Comparison of ENCODE assay signal across 23 cellular contexts in the genomic region with DNA sequence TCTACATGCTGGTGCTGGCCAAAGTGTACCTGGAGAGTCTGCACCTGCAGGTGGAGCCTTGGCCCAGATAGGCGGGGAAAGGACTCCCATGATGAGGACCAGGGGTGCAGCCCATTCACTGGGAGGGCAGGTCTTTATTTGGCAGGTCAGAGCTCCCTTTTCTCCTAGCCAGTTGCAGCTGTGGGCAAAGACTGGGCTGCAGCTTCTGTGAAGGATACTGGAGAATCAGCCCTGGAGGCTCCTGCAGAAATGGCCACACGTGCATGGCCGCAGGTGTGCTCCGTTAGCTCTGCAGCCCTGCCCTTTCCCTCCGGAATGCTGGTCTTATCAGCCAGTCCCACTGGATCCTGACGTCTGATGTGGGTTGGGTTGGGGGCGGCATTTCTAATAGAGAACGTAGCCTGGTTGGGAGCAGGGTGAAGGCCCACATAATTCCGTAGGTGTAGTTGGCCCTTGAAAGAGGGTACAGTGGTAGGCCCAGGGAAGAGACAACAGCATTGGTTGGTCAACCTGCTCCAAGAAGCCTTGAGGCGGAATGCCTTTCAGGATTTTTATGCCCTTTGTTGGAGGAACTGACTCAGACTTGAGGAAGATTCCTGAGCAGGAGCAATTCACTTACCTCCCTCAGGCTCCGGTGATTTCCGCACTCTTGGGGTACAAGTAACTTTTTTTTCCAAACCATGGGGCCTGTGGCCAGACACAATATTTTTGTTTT. TPM values are rescaled to one million over a fixed set of nuclear protein-coding genes. Genes with fewer than 3 reads are reported as not detected.
DNase-seq lines count a peak whose midpoint lies in the region; FAIRE-seq and TF ChIP-seq lines count a peak whose summit lies in the region.
"Had no signal": no experiment of that assay in that cellular context is flagged by ENCODE, and none has a peak within 500 bp of the region (broad histone marks: within the 10 kb centered on the region; RNA-seq: fewer than 3 reads in every experiment).

No MANE protein-coding gene starts in this region.

- CTCF ChIA-PET in HEK293 (lab: Yijun Ruan, JAX), result interaction anchor here (1.2 to 2.7 kb wide), 6 partner anchors 8 to 93 kb away, joined by 4 to 20 read pairs (median 7); no protein-coding TSS in a partner anchor

- H3K36me3 ChIP-seq in HEK293 (ENCODE audit: control insufficient read depth in 2 of 2, insufficient read depth in 1 of 2, low read length in 2 of 2), result no peaks in the 10 kb centered on the region
- no peaks in the 10 kb centered on the region for H3K36me3 ChIP-seq in sigmoid colon
- H3K36me3 ChIP-seq: BE2C, Peyer's patch had no signal

- FAIRE-seq in D721Med (lab: Jason Lieb, UNC), result no peak
- FAIRE-seq: GM12878 had no signal

- intact Hi-C loops in sigmoid colon (cut with DNase I), result no loop called here

- peaks cover 3 to 40% (median 10%) of the 10 kb centered on the region in 3 donors for H3K27me3 ChIP-seq in sigmoid colon
- H3K27me3 ChIP-seq: Peyer's patch had no signal

- H3K9me3 ChIP-seq in HEK293 (ENCODE audit: control insufficient read depth, insufficient read depth, low read depth, low read length) (no peaks in the 10 kb centered on the region), sigmoid colon (no peaks in the 10 kb centered on the region)
- H3K9me3 ChIP-seq: BE2C, Peyer's patch had no signal

- TF ChIP-seq CTCF in HEK293 (tag by site-specific recombination; IDR thresholded peaks at IDR 0.05), result no peak
- no peak for TF ChIP-seq CTCF in sigmoid colon (IDR thresholded peaks at IDR 0.05)
- no peak for TF ChIP-seq CTCF in D721Med (IDR thresholded peaks at IDR 0.05; ENCODE audit: insufficient read depth, missing control alignments)

- H3K4me3 ChIP-seq in HEK293 (ENCODE audit: low read depth, low read length) (no peak overlapping the region), sigmoid colon (no peak overlapping the region)
- H3K4me3 ChIP-seq: GM12878, Peyer's patch had no signal

- H3K27ac ChIP-seq in HEK293 (ENCODE audit: extremely low read depth, low read depth, low read length) (no peak overlapping the region), sigmoid colon (no peak overlapping the region)
- H3K27ac ChIP-seq: Peyer's patch had no signal

- 86 to 87% methylated on average over 12 of the region's 12 CpGs for WGBS in sigmoid colon, 2 donors

- DNase-seq in ELF-1 (ENCODE audit: low read depth, low spot score) (peak; percentile 70), islet precursor cell (peak; percentile 71), sigmoid colon (peak; percentile 37), D721Med (ENCODE audit: insufficient read length, low spot score) (no peak), T-helper 2 cell (no peak), HK-2 (ENCODE audit: unreplicated experiment) (no peak)
- DNase-seq: BE2C; CD4-positive, CD25-positive, alpha-beta regulatory T cell; DMS79; HCEC 1CT; Kasumi-1; NCI-H1694; NCI-H2081 treated with DMSO at 0.1 percent for 48 hours; NCI-H2171 treated with DMSO at 0.1 percent for 48 hours; NCI-H446; NCI-H526; Peyer's patch; Right ventricle myocardium superior had no signal

- POLR2A ChIA-PET in HEK293 (lab: Yijun Ruan, JAX), result no interaction called here

- TF ChIP-seq POLR2A in sigmoid colon (IDR thresholded peaks at IDR 0.05), result no peak

- peaks cover 5% of the 10 kb centered on the region; the same call in 1 of the 2 replicates for H3K4me1 ChIP-seq in HEK293 (ENCODE audit: control insufficient read depth, insufficient read depth, low read length)
- H3K4me1 ChIP-seq in sigmoid colon, result no peaks in the 10 kb centered on the region
- H3K4me1 ChIP-seq: BE2C, Peyer's patch had no signal

- TF ChIP-seq EP300 in sigmoid colon (IDR thresholded peaks at IDR 0.05), result no peak

TF ChIP-seq in HEK293, 187 proteins besides CTCF, POLR2A, EP300 and RAD21:
- TF ChIP-seq ZBTB17 (tag by site-specific recombination; IDR thresholded peaks at IDR 0.05), result no peak
- TF ChIP-seq ZNF112 (tag by site-specific recombination; IDR thresholded peaks at IDR 0.05), result no peak
- TF ChIP-seq KLF10 (tag by site-specific recombination; IDR thresholded peaks at IDR 0.05), result no peak
- peak; percentile 87 for TF ChIP-seq ZFHX2 (tag by site-specific recombination; conservative IDR thresholded peaks at IDR 0.05)
- TF ChIP-seq, protein P1, sequence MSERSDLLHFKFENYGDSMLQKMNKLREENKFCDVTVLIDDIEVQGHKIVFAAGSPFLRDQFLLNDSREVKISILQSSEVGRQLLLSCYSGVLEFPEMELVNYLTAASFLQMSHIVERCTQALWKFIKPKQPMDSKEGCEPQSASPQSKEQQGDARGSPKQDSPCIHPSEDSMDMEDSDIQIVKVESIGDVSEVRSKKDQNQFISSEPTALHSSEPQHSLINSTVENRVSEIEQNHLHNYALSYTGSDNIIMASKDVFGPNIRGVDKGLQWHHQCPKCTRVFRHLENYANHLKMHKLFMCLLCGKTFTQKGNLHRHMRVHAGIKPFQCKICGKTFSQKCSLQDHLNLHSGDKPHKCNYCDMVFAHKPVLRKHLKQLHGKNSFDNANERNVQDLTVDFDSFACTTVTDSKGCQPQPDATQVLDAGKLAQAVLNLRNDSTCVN (tag by site-specific recombination; optimal IDR thresholded peaks at IDR 0.05), result no peak
- no peak for TF ChIP-seq ZNF621 (tag by site-specific recombination; IDR thresholded peaks at IDR 0.05)
- TF ChIP-seq, protein P2, sequence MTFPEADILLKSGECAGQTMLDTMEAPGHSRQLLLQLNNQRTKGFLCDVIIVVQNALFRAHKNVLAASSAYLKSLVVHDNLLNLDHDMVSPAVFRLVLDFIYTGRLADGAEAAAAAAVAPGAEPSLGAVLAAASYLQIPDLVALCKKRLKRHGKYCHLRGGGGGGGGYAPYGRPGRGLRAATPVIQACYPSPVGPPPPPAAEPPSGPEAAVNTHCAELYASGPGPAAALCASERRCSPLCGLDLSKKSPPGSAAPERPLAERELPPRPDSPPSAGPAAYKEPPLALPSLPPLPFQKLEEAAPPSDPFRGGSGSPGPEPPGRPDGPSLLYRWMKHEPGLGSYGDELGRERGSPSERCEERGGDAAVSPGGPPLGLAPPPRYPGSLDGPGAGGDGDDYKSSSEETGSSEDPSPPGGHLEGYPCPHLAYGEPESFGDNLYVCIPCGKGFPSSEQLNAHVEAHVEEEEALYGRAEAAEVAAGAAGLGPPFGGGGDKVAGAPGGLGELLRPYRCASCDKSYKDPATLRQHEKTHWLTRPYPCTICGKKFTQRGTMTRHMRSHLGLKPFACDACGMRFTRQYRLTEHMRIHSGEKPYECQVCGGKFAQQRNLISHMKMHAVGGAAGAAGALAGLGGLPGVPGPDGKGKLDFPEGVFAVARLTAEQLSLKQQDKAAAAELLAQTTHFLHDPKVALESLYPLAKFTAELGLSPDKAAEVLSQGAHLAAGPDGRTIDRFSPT (tag by site-specific recombination; IDR thresholded peaks at IDR 0.05), result no peak
- no peak for TF ChIP-seq ZBTB20 (tag by site-specific recombination; IDR thresholded peaks at IDR 0.05)
- peak; percentile 94 for TF ChIP-seq EGR2 (tag by site-specific recombination; IDR thresholded peaks at IDR 0.05; ENCODE audit: low read depth)
- no peak for TF ChIP-seq SCRT2 (tag by site-specific recombination; IDR thresholded peaks at IDR 0.05)

RNA-seq across cellular contexts. Expression of a gene that starts 22.0 kb away (rescaled TPM):
- total RNA-seq in sigmoid colon, result not detected
- 1 to 10 TPM in 1 of 3 donors, under 1 TPM in 1, not detected in 1; 0.46 to 1.4 TPM for polyA plus RNA-seq in sigmoid colon
- total RNA-seq: A673; CD4-positive, CD25-positive, alpha-beta regulatory T cell; GM12878; MCF 10A; OCI-LY7; Right ventricle myocardium superior had no signal
- polyA plus RNA-seq: CD4-positive, CD25-positive, alpha-beta regulatory T cell; GM12878 had no signal

RNA-seq across cellular contexts. Expression of a gene that starts 27.0 kb away (rescaled TPM):
- total RNA-seq in sigmoid colon, result not detected
- polyA plus RNA-seq in sigmoid colon, result under 1 TPM in 2 of 3 donors, not detected in 1; 0.13 to 0.46 TPM
- total RNA-seq: A673; CD4-positive, CD25-positive, alpha-beta regulatory T cell; GM12878; MCF 10A; OCI-LY7; Right ventricle myocardium superior had no signal
- polyA plus RNA-seq: CD4-positive, CD25-positive, alpha-beta regulatory T cell had no signal

Comparison
In these comparisons a context has a peak if more than half of its experiments do, and no peak if none do; other contexts are left out.
1. DNase-seq: peak in ELF-1 (single experiment), islet precursor cell (single experiment) and sigmoid colon (single experiment); none in D721Med (single experiment), T-helper 2 cell (0 of 5) and HK-2 (single experiment).